Comparison of ENCODE assay signal across 29 cellular contexts in genomic region chr6:21448485-21449109, GRCh38.
"Had no signal": no experiment of that assay in that cellular context is flagged by ENCODE, and none has a peak within 500 bp of the region (broad histone marks: within the 10 kb centered on the region; RNA-seq: fewer than 3 reads in every experiment).

No MANE protein-coding gene starts in this region.

- DNase-seq: colonic mucosa; cortex of kidney; dermis blood vessel endothelial cell; dorsolateral prefrontal cortex; effector CD4-positive, alpha-beta T cell; effector CD8-positive, alpha-beta T cell; effector memory CD4-positive, alpha-beta T cell; effector memory CD8-positive, alpha-beta T cell; endodermal cell; erythroblast; esophagus squamous epithelium; foreskin fibroblast; foreskin keratinocyte; foreskin melanocyte; gastrocnemius medialis; glutamatergic neuron; head of caudate nucleus; heart left ventricle; heart right ventricle had no signal

- H3K9me3 ChIP-seq: colonic mucosa, esophagus muscularis mucosa, esophagus squamous epithelium, gastrocnemius medialis, gastroesophageal sphincter, heart left ventricle, heart right ventricle had no signal

- H3K36me3 ChIP-seq: colonic mucosa, esophagus muscularis mucosa, esophagus squamous epithelium, gastrocnemius medialis, gastroesophageal sphincter, heart left ventricle, heart right ventricle had no signal

- H3K4me1 ChIP-seq: colonic mucosa, esophagus muscularis mucosa, esophagus squamous epithelium, foreskin keratinocyte, gastrocnemius medialis, gastroesophageal sphincter, heart left ventricle, heart right ventricle had no signal

- H3K27me3 Mint-ChIP-seq: dendritic cell treated with granulocyte-macrophage colony-stimulating factor and Interleukin-4, amounts not matched to agents 40 ng/mL and 50 ng/mL, for 4 days had no signal

- H3K27ac ChIP-seq: colonic mucosa, coronary artery, dorsolateral prefrontal cortex, epithelial cell of prostate, esophagus muscularis mucosa, esophagus squamous epithelium, foreskin keratinocyte, gastrocnemius medialis, gastroesophageal sphincter, heart left ventricle, heart right ventricle had no signal

- H3K27me3 ChIP-seq: colonic mucosa, esophagus muscularis mucosa, esophagus squamous epithelium, foreskin keratinocyte, gastrocnemius medialis, gastroesophageal sphincter, heart left ventricle, heart right ventricle had no signal

- H3K9me3 Mint-ChIP-seq: dendritic cell treated with granulocyte-macrophage colony-stimulating factor and Interleukin-4, amounts not matched to agents 40 ng/mL and 50 ng/mL, for 4 days; effector memory CD8-positive, alpha-beta T cell; endodermal cell had no signal

- H3K4me3 ChIP-seq: colonic mucosa, coronary artery, dorsolateral prefrontal cortex, esophagus muscularis mucosa, esophagus squamous epithelium, gastrocnemius medialis, gastroesophageal sphincter, heart left ventricle, heart right ventricle had no signal

- FAIRE-seq: colon, endometrium, endothelial cell of umbilical vein, frontal cortex had no signal

- H3K4me3 Mint-ChIP-seq: dendritic cell treated with granulocyte-macrophage colony-stimulating factor and Interleukin-4, amounts not matched to agents 40 ng/mL and 50 ng/mL, for 4 days; effector memory CD8-positive, alpha-beta T cell; endodermal cell had no signal

- H3K27ac Mint-ChIP-seq: dendritic cell treated with granulocyte-macrophage colony-stimulating factor and Interleukin-4, amounts not matched to agents 40 ng/mL and 50 ng/mL, for 4 days; effector memory CD8-positive, alpha-beta T cell had no signal

- ATAC-seq: effector memory CD8-positive, alpha-beta T cell; esophagus mucosa; foreskin keratinocyte; gastrocnemius medialis; gastroesophageal sphincter; heart left ventricle; heart right ventricle had no signal
